ENCODE assay signal across 17 cellular contexts in genomic region chr20:46666818-46667515, GRCh38. TPM values are rescaled to one million over a fixed set of nuclear protein-coding genes. Genes with fewer than 3 reads are reported as not detected.
DNase-seq lines count a peak whose midpoint lies in the region; ATAC-seq and TF ChIP-seq lines count a peak whose summit lies in the region.
"Had no signal": no experiment of that assay in that cellular context is flagged by ENCODE, and none has a peak within 500 bp of the region (broad histone marks: within the 10 kb centered on the region; RNA-seq: fewer than 3 reads in every experiment).

No MANE protein-coding gene starts in this region.

- no peak for TF ChIP-seq RAD21 in HCT116 (IDR thresholded peaks at IDR 0.05; ENCODE audit: low read depth)

- H3K4me2 ChIP-seq in HCT116 (ENCODE audit: low read length): no peak overlapping the region
- H3K4me2 ChIP-seq: BLaER1, GM23338 had no signal

- no peak for DNase-seq in HCT116 (ENCODE audit: low read depth, low spot score)
- DNase-seq in RWPE1 (ENCODE audit: low spot score): peak; percentile 81
- DNase-seq in epithelial cell of esophagus (ENCODE audit: low read depth): peak; percentile 66
- peak in 2 of 3 donors; percentile 77 for DNase-seq in right lobe of liver
- DNase-seq in ecto neural progenitor cell (ENCODE audit: low spot score): no peak
- DNase-seq in prostate gland (ENCODE audit: low spot score): no peak
- no peak for DNase-seq in left cardiac atrium
- DNase-seq: 8988T; CD4-positive, alpha-beta memory T cell; DMS153; DMS79; GDM1; HCEC 1CT had no signal

- POLR2A ChIA-PET in HCT116 (lab: Charles Lee) (no interaction called here), RWPE1 (lab: Yijun Ruan, JAX; ENCODE audit: low non-redundant PET) (no interaction called here)

- WGBS in right lobe of liver (ENCODE audit: insufficient coverage, low coverage, low lambda C conversion rate, missing lambda C conversion rate): 23% methylated on average over 5 of the region's 6 CpGs
- 74% methylated on average over 6 of the region's 6 CpGs for WGBS in prostate gland

- no peaks in the 10 kb centered on the region for H3K36me3 ChIP-seq in HCT116 (ENCODE audit: control insufficient read depth in 1 of 2, insufficient read depth in 2 of 2, low read length in 2 of 2)
- no peaks in the 10 kb centered on the region for H3K36me3 ChIP-seq in right lobe of liver
- no peaks in the 10 kb centered on the region for H3K36me3 ChIP-seq in prostate gland

- TF ChIP-seq CTCF in HCT116 (IDR thresholded peaks at IDR 0.05 in 2 of 3, conservative IDR thresholded peaks at IDR 0.05 in 1 of 3; ENCODE audit: borderline replicate concordance in 1 of 3, insufficient read depth in 1 of 3, low read depth in 2 of 3, low read length in 2 of 3) (no peak), RWPE1 (conservative IDR thresholded peaks at IDR 0.05; ENCODE audit: low read depth) (no peak), epithelial cell of esophagus (IDR thresholded peaks at IDR 0.05; ENCODE audit: insufficient read depth, low read depth, low read length, missing control alignments) (no peak), right lobe of liver (IDR thresholded peaks at IDR 0.05) (no peak), prostate gland (IDR thresholded peaks at IDR 0.05) (no peak)

- H3K4me3 ChIP-seq in HCT116 (replicated peaks in 1 of 2; ENCODE audit: low read depth in 1 of 2, low read length in 2 of 2) (no peak overlapping the region), epithelial cell of esophagus (ENCODE audit: low read length) (no peak overlapping the region), right lobe of liver (no peak overlapping the region), prostate gland (no peak overlapping the region)
- H3K4me3 ChIP-seq: BLaER1, GM23338 had no signal

- no peak for TF ChIP-seq POLR2A in HCT116 (IDR thresholded peaks at IDR 0.05; ENCODE audit: borderline replicate concordance, extremely low read depth, insufficient read depth, insufficient read length)
- TF ChIP-seq POLR2A in right lobe of liver (IDR thresholded peaks at IDR 0.05): no peak
- no peak for TF ChIP-seq POLR2A in prostate gland (IDR thresholded peaks at IDR 0.05)

- 0 out of 2 replicates have a peak, but pooled peaks cover 5% of the 10 kb centered on the region for H3K27me3 ChIP-seq in HCT116 (ENCODE audit: insufficient read depth, low read length)
- H3K27me3 ChIP-seq in right lobe of liver: no peaks in the 10 kb centered on the region
- H3K27me3 ChIP-seq in prostate gland (replicated peaks; ENCODE audit: insufficient read depth): no peaks in the 10 kb centered on the region
- H3K27me3 ChIP-seq: BLaER1 had no signal

- H3K9me3 ChIP-seq in HCT116 (ENCODE audit: control insufficient read depth in 1 of 2, insufficient read depth in 1 of 2, low read depth in 1 of 2, low read length in 2 of 2) (no peaks in the 10 kb centered on the region), right lobe of liver (no peaks in the 10 kb centered on the region), prostate gland (no peaks in the 10 kb centered on the region)

- no peaks in the 10 kb centered on the region for H4K20me1 ChIP-seq in HCT116 (ENCODE audit: insufficient read depth)
- H4K20me1 ChIP-seq: BLaER1 had no signal

- ATAC-seq in HCT116: no peak
- ATAC-seq in right lobe of liver: peak; percentile 80 to 93 (median 82)
- ATAC-seq in left cardiac atrium: no peak
- ATAC-seq: GM23338 had no signal

- CTCF ChIA-PET in HCT116 (lab: Charles Lee) (no interaction called here), RWPE1 (lab: Yijun Ruan, JAX) (interaction anchor here (1.2 kb wide), 2 partner anchors 10 to 14 kb away, joined by 5 to 8 read pairs; no protein-coding TSS in a partner anchor)

- no TSS peak for BruUV-seq in HCT116 (replicated peaks; lab: Mats Ljungman, UMichigan)

- no peak overlapping the region for H3K9ac ChIP-seq in HCT116 (ENCODE audit: low read length)
- H3K9ac ChIP-seq: BLaER1 had no signal

- H2AFZ ChIP-seq in HCT116 (ENCODE audit: low read depth, low read length, poor library complexity, severe bottlenecking): no peak overlapping the region
- H2AFZ ChIP-seq: GM23338 had no signal

- H3K9me2 ChIP-seq in HCT116 (ENCODE audit: insufficient read depth): no peaks in the 10 kb centered on the region

- peaks cover 0 to 6% of the 10 kb centered on the region in 2 experiments; a peak in 1 of 4 replicates for H3K4me1 ChIP-seq in HCT116 (ENCODE audit: control insufficient read depth in 1 of 2, insufficient read depth in 2 of 2, low read length in 2 of 2)
- peaks cover 0 to 32% (median 14%) of the 10 kb centered on the region in 4 donors for H3K4me1 ChIP-seq in right lobe of liver
- no peaks in the 10 kb centered on the region for H3K4me1 ChIP-seq in prostate gland (replicated peaks)
- H3K4me1 ChIP-seq: BLaER1 had no signal

- RAD21 ChIA-PET in HCT116 (lab: Charles Lee; ENCODE audit: low non-redundant PET in 1 of 2, low total read pairs in 2 of 2, uncharacterized antibody in 2 of 2, unreplicated experiment in 2 of 2): no interaction called here

- H3K27ac ChIP-seq in HCT116 (ENCODE audit: low read depth, low read length) (no peak overlapping the region), RWPE1 (peak overlapping the region; percentile 18; the same call in 1 of the 2 replicates), right lobe of liver (peak overlapping the region in 1 of 3 donors; percentile 35), prostate gland (no peak overlapping the region)
- H3K27ac ChIP-seq: BLaER1 had no signal

- intact Hi-C loops in HCT116 (cut with micrococcal nuclease) (no loop called here), right lobe of liver (cut with DNase I) (no loop called here), prostate gland (cut with DNase I) (no loop called here), left cardiac atrium (cut with DNase I) (no loop called here)

- no peaks in the 10 kb centered on the region for H3K79me2 ChIP-seq in HCT116 (ENCODE audit: insufficient read depth, low read length)

TF ChIP-seq in HCT116, 20 proteins besides CTCF, POLR2A, EP300 and RAD21:
- TF ChIP-seq ZBTB33 (IDR thresholded peaks at IDR 0.05; ENCODE audit: extremely low read depth, insufficient replicate concordance, low read length) (no peak), TCF7L2 (IDR thresholded peaks at IDR 0.05; ENCODE audit: borderline replicate concordance, extremely low read depth, insufficient read depth, insufficient read length) (peak; percentile 32)

RNA-seq across cellular contexts. Expression of gene SLC13A3, which starts 15.7 kb away (rescaled TPM):
- total RNA-seq in HCT116 (2021; ENCODE audit: unreplicated experiment) (not detected), right lobe of liver (10 to 100 TPM in 3 of 6 experiments, 1 to 10 TPM in 3; 3.7 to 14.6 (median 9.3) TPM), prostate gland (10 to 100 TPM; 10.5 to 16.9 TPM), left cardiac atrium (1 to 10 TPM in 1 of 2 donors, under 1 TPM in 1; 0.71 to 2.5 TPM)
- polyA plus RNA-seq in HCT116 (2012): 0.10 and 0.21 TPM in 2 replicates
- polyA plus RNA-seq: CD14-positive monocyte; CD4-positive, alpha-beta memory T cell had no signal

RNA-seq across cellular contexts. Expression of gene TP53RK, which starts 22.3 kb away (rescaled TPM):
- total RNA-seq in HCT116 (2021; ENCODE audit: unreplicated experiment): 9.2 TPM
- polyA plus RNA-seq in HCT116 (2012): 4.6 and 6.3 TPM in 2 replicates
- total RNA-seq in right lobe of liver: 1 to 10 TPM; 3.1 to 10.0 (median 5.2) TPM
- total RNA-seq in prostate gland: 10 to 100 TPM; 23.2 to 29.6 TPM
- 1 to 10 TPM; 6.8 to 9.7 TPM for total RNA-seq in left cardiac atrium

RNA-seq across cellular contexts. Expression of gene SLC2A10, which starts 42.5 kb away (rescaled TPM):
- total RNA-seq in HCT116 (2021; ENCODE audit: unreplicated experiment) (0.05 TPM), right lobe of liver (10 to 100 TPM; 35.4 to 47.3 (median 42.7) TPM), prostate gland (10 to 100 TPM; 49.8 to 54.9 TPM), left cardiac atrium (1 to 10 TPM; 5.6 to 7.7 TPM)
- 0.01 TPM in 1 of 2 replicates, not detected in the other for polyA plus RNA-seq in HCT116 (2012)
- total RNA-seq: A673; CD4-positive, alpha-beta memory T cell had no signal
- polyA plus RNA-seq: CD14-positive monocyte; CD4-positive, alpha-beta memory T cell had no signal

Comparison
In these comparisons a context has a peak if more than half of its experiments do, and no peak if none do; other contexts are left out.
1. ATAC-seq: peak in right lobe of liver (4 of 4); none in HCT116 (single experiment) and left cardiac atrium (0 of 2).
2. DNase-seq: peak in RWPE1 (single experiment), epithelial cell of esophagus (single experiment) and right lobe of liver (2 of 3); none in HCT116 (single experiment), ecto neural progenitor cell (single experiment), prostate gland (single experiment) and left cardiac atrium (single experiment).
3. RNA of gene SLC2A10, which starts 42.5 kb away (total RNA-seq): 49.8 to 54.9 TPM in prostate gland and 35.4 to 47.3 TPM in right lobe of liver; 5.6 to 7.7 TPM in left cardiac atrium and 0.05 TPM in HCT116 (single experiment); every median in the first group is over 4 times any median in the second.